Comparison of ENCODE assay signal across 23 cellular contexts in the genomic region with DNA sequence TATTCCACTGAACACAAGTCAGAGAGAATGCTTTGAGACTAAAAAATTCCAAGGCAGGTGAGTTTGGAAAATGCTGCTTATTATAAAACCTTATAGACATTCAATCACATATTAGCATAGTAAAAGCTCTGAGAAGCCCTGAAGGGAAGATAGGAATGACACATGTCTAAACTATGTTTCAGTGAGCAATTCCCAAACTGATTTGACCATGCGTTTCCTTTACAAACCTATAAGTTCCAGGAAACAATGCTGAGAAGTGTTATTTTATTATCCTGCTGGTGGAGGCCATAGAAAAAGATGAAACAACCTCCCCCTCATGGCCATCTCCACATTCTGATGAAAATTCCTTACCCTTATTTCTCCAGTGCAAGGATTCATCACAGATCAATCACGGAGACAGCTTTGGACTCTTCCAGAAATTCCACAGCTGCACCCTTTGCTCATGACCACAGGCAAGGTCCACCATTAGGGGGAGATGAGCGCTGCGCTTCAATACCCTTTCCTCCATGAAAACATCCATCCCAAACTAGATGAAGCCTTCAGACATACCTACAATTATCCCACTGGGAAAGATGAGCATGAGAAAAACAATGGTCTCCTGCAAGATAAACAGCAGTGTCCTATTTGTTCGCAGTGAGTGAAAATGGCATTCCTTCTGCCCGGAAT.
A peak's percentile ranks its signal among the peaks of the same experiment; 100 is the strongest.
DNase-seq lines count a peak whose midpoint lies in the region; ATAC-seq and TF ChIP-seq lines count a peak whose summit lies in the region.
"Had no signal": no experiment of that assay in that cellular context is flagged by ENCODE, and none has a peak within 500 bp of the region (broad histone marks: within the 10 kb centered on the region; RNA-seq: fewer than 3 reads in every experiment).

No MANE protein-coding gene starts in this region.

- H3K4me3 Mint-ChIP-seq in activated naive CD8-positive, alpha-beta T cell treated with anti-CD3 and anti-CD28 coated beads, Interleukin-2, amount 50 U/mL, for 24 hours, result no peak overlapping the region
- H3K4me3 Mint-ChIP-seq in effector memory CD8-positive, alpha-beta T cell, result no peak overlapping the region
- H3K4me3 Mint-ChIP-seq: activated CD4-positive, alpha-beta T cell treated with anti-CD3 and anti-CD28 coated beads for 36 hours; immature natural killer cell; memory B cell had no signal

- in situ Hi-C loops in astrocyte of the spinal cord (cut with HindIII; ENCODE audit: low sequenced_read_pairs), result no loop called here

- CTCF ChIA-PET in AG04450 (lab: Charles Lee), result no interaction called here

- H3K27me3 ChIP-seq in AG04450 (ENCODE audit: control insufficient read depth, insufficient read depth, low read length), result no peaks in the 10 kb centered on the region
- H3K27me3 ChIP-seq in kidney epithelial cell (ENCODE audit: control insufficient read depth, insufficient read depth, low read length), result no peaks in the 10 kb centered on the region
- H3K27me3 ChIP-seq: colonic mucosa, transverse colon had no signal

- DNase-seq in AG04450 (ENCODE audit: low read depth, low spot score) (peak; percentile 8), HS-27A (ENCODE audit: low read depth) (peak; percentile 50), astrocyte of the spinal cord (ENCODE audit: low read depth, low spot score) (peak; percentile 28), kidney epithelial cell (ENCODE audit: low read depth) (no peak), NCI-H1092 (lab: John Stamatoyannopoulos, UW) (no peak)
- DNase-seq in activated CD8-positive, alpha-beta memory T cell treated with anti-CD3 and anti-CD28 coated beads, Interleukin-2, amount 50 U/mL, for 4 hours, result no peak
- DNase-seq in activated naive CD8-positive, alpha-beta T cell treated with anti-CD3 and anti-CD28 coated beads, Interleukin-2, amount 50 U/mL, for 24 hours, result no peak
- DNase-seq in effector memory CD8-positive, alpha-beta T cell, result no peak
- DNase-seq: activated CD4-positive, alpha-beta T cell treated with anti-CD3 and anti-CD28 coated beads for 36 hours; aorta; colonic mucosa; DMS153; immature natural killer cell; NCI-H2081 treated with DMSO at 0.1 percent for 48 hours; NCI-H524 treated with DMSO at 0.1 percent for 48 hours; stimulated activated CD4-positive, alpha-beta T cell treated with anti-CD3 and anti-CD28 coated beads, Interleukin-15, amount 100 ng/mL, for 24 hours; stimulated activated naive CD4-positive, alpha-beta T cell treated with Interleukin-2 at 50 U/mL for 16 hours; T1000; transverse colon had no signal

- H3K9me3 Mint-ChIP-seq in activated naive CD8-positive, alpha-beta T cell treated with anti-CD3 and anti-CD28 coated beads, Interleukin-2, amount 50 U/mL, for 24 hours, result peaks cover 4% of the 10 kb centered on the region
- H3K9me3 Mint-ChIP-seq in effector memory CD8-positive, alpha-beta T cell, result peaks cover 0 to 5% of the 10 kb centered on the region in 2 donors

- H3K27ac Mint-ChIP-seq in activated naive CD8-positive, alpha-beta T cell treated with anti-CD3 and anti-CD28 coated beads, Interleukin-2, amount 50 U/mL, for 24 hours, result no peak overlapping the region
- no peak overlapping the region for H3K27ac Mint-ChIP-seq in effector memory CD8-positive, alpha-beta T cell
- H3K27ac Mint-ChIP-seq: activated CD4-positive, alpha-beta T cell treated with anti-CD3 and anti-CD28 coated beads for 36 hours; immature natural killer cell; memory B cell had no signal

- POLR2A ChIA-PET in AG04450 (lab: Yijun Ruan, JAX), result no interaction called here

- no peaks in the 10 kb centered on the region for H3K36me3 ChIP-seq in kidney epithelial cell (ENCODE audit: control insufficient read depth, insufficient read depth, low read length)
- H3K36me3 ChIP-seq: colonic mucosa, transverse colon had no signal

- no peaks in the 10 kb centered on the region for H3K27me3 Mint-ChIP-seq in activated naive CD8-positive, alpha-beta T cell treated with anti-CD3 and anti-CD28 coated beads, Interleukin-2, amount 50 U/mL, for 24 hours
- no peaks in the 10 kb centered on the region for H3K27me3 Mint-ChIP-seq in effector memory CD8-positive, alpha-beta T cell
- H3K27me3 Mint-ChIP-seq: activated CD4-positive, alpha-beta T cell treated with anti-CD3 and anti-CD28 coated beads for 36 hours; memory B cell had no signal

- TF ChIP-seq CTCF in AG04450 (IDR thresholded peaks at IDR 0.05; ENCODE audit: low read depth, low read length), result 0 out of 2 replicates have a peak, but pooled peaks have one; percentile 9
- no peak for TF ChIP-seq CTCF in astrocyte of the spinal cord (IDR thresholded peaks at IDR 0.05; ENCODE audit: low read depth, low read length)
- TF ChIP-seq CTCF in kidney epithelial cell (IDR thresholded peaks at IDR 0.05; ENCODE audit: insufficient read depth, low read length, poor library complexity, severe bottlenecking), result peak; percentile 10

- no peaks in the 10 kb centered on the region for H3K36me3 Mint-ChIP-seq in activated naive CD8-positive, alpha-beta T cell treated with anti-CD3 and anti-CD28 coated beads, Interleukin-2, amount 50 U/mL, for 24 hours (ENCODE audit: low read depth)
- H3K36me3 Mint-ChIP-seq in effector memory CD8-positive, alpha-beta T cell (ENCODE audit: insufficient read depth), result no peaks in the 10 kb centered on the region
- H3K36me3 Mint-ChIP-seq: immature natural killer cell, memory B cell had no signal

- H3K4me1 Mint-ChIP-seq in activated naive CD8-positive, alpha-beta T cell treated with anti-CD3 and anti-CD28 coated beads, Interleukin-2, amount 50 U/mL, for 24 hours, result no peaks in the 10 kb centered on the region
- no peaks in the 10 kb centered on the region for H3K4me1 Mint-ChIP-seq in effector memory CD8-positive, alpha-beta T cell (ENCODE audit: low read depth in 2 of 2)
- H3K4me1 Mint-ChIP-seq: activated CD4-positive, alpha-beta T cell treated with anti-CD3 and anti-CD28 coated beads for 36 hours; immature natural killer cell; memory B cell had no signal

- no peak for ATAC-seq in activated naive CD8-positive, alpha-beta T cell treated with anti-CD3 and anti-CD28 coated beads, Interleukin-2, amount 50 U/mL, for 24 hours
- ATAC-seq in effector memory CD8-positive, alpha-beta T cell (replicated peaks), result no peak
- ATAC-seq: activated CD4-positive, alpha-beta T cell treated with anti-CD3 and anti-CD28 coated beads for 36 hours had no signal

- H3K4me3 ChIP-seq in AG04450 (ENCODE audit: low read depth, low read length), result no peak overlapping the region
- H3K4me3 ChIP-seq in astrocyte of the spinal cord (ENCODE audit: low read depth, low read length), result no peak overlapping the region
- H3K4me3 ChIP-seq in kidney epithelial cell (ENCODE audit: low read depth, low read length), result no peak overlapping the region
- H3K4me3 ChIP-seq: colonic mucosa, SK-N-MC, transverse colon had no signal

- no peak overlapping the region for H3K27ac ChIP-seq in AG04450 (ENCODE audit: low read depth, low read length)
- H3K27ac ChIP-seq: C4-2B, colonic mucosa, epithelial cell of prostate, SK-N-MC, transverse colon had no signal

- no peaks in the 10 kb centered on the region for H3K9me3 ChIP-seq in AG04450 (ENCODE audit: control insufficient read depth, insufficient read depth, low read length)
- H3K9me3 ChIP-seq: colonic mucosa, transverse colon had no signal

Comparison
In these comparisons a context has a peak if more than half of its experiments do, and no peak if none do; other contexts are left out.
1. DNase-seq: peak in AG04450 (single experiment), HS-27A (single experiment) and astrocyte of the spinal cord (single experiment); none in kidney epithelial cell (single experiment), activated CD8-positive, alpha-beta memory T cell treated with anti-CD3 and anti-CD28 coated beads, Interleukin-2, amount 50 U/mL, for 4 hours (single experiment), NCI-H1092 (single experiment), activated naive CD8-positive, alpha-beta T cell treated with anti-CD3 and anti-CD28 coated beads, Interleukin-2, amount 50 U/mL, for 24 hours (single experiment) and effector memory CD8-positive, alpha-beta T cell (0 of 3).